In the genomic region with DNA sequence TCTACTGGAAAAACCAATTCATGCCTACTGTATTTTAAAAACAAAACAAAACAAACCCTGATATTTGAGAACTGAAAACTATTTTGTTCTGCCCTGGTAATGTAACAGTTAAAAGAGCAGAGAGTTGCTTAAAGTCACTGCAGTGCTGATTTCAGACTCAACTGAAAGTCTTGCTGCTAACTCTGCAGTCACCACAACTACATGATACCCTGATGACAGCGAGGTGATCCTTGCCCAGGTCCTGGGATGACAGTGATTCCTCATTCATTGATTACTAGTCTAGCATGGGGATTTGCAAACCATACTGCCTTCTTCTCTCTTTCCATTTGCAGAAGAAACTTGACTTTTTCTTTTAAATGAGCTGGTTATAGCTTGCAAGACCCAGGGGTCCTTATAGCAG, we compare ENCODE assay signal across 1 cellular context.
TF ChIP-seq lines count a peak whose summit lies in the region.

No MANE protein-coding gene starts in this region.

TF ChIP-seq in HepG2, 621 proteins besides CTCF, POLR2A, EP300 and RAD21 (continued from another document):
- TF ChIP-seq ZBTB40 (IDR thresholded peaks at IDR 0.05), result no peak
- no peak for TF ChIP-seq ZBTB40 (CRISPR knock-in tag; IDR thresholded peaks at IDR 0.05)
- no peak for TF ChIP-seq GTF3A (CRISPR knock-in tag; conservative IDR thresholded peaks at IDR 0.05)
TF ChIP-seq in HepG2: peak in this region for 0.
